Comparison of ENCODE assay signal across 14 cellular contexts in genomic region chr15:52486003-52486996, GRCh38. TPM values are rescaled to one million over a fixed set of nuclear protein-coding genes. Genes with fewer than 3 reads are reported as not detected.
DNase-seq lines count a peak whose midpoint lies in the region; ATAC-seq and TF ChIP-seq lines count a peak whose summit lies in the region.
"Had no signal": no experiment of that assay in that cellular context is flagged by ENCODE, and none has a peak within 500 bp of the region (broad histone marks: within the 10 kb centered on the region; RNA-seq: fewer than 3 reads in every experiment).

No MANE protein-coding gene starts in this region.

- H3K36me3 Mint-ChIP-seq in activated T-cell treated with anti-CD3 and anti-CD28 coated beads, Interleukin-2, amount 50 U/mL, for 24 hours (ENCODE audit: low read depth), result no peaks in the 10 kb centered on the region
- no peaks in the 10 kb centered on the region for H3K36me3 Mint-ChIP-seq in activated T-helper 17 cell treated with anti-CD3 and anti-CD28 coated beads, Interleukin-2, amount 50 U/mL, for 72 hours (ENCODE audit: low read depth)
- H3K36me3 Mint-ChIP-seq: activated naive CD4-positive, alpha-beta T cell treated with anti-CD3 and anti-CD28 coated beads, Interleukin-2, amount 50 U/mL, for 24 hours had no signal

- no peaks in the 10 kb centered on the region for H3K27me3 Mint-ChIP-seq in activated T-cell treated with anti-CD3 and anti-CD28 coated beads, Interleukin-2, amount 50 U/mL, for 24 hours
- H3K27me3 Mint-ChIP-seq in activated T-helper 17 cell treated with anti-CD3 and anti-CD28 coated beads, Interleukin-2, amount 50 U/mL, for 72 hours, result no peaks in the 10 kb centered on the region
- H3K27me3 Mint-ChIP-seq: activated naive CD4-positive, alpha-beta T cell treated with anti-CD3 and anti-CD28 coated beads, Interleukin-2, amount 50 U/mL, for 24 hours had no signal

- peak overlapping the region; percentile 1 for H3K27ac Mint-ChIP-seq in activated T-cell treated with anti-CD3 and anti-CD28 coated beads, Interleukin-2, amount 50 U/mL, for 24 hours
- peak overlapping the region; percentile 73 for H3K27ac Mint-ChIP-seq in activated T-helper 17 cell treated with anti-CD3 and anti-CD28 coated beads, Interleukin-2, amount 50 U/mL, for 72 hours
- H3K27ac Mint-ChIP-seq: activated naive CD4-positive, alpha-beta T cell treated with anti-CD3 and anti-CD28 coated beads, Interleukin-2, amount 50 U/mL, for 24 hours had no signal

- H3F3A ChIP-seq in smooth muscle cell (ENCODE audit: low read depth), result peaks cover 31% of the 10 kb centered on the region

- no peak for TF ChIP-seq CTCF in smooth muscle cell (IDR thresholded peaks at IDR 0.05; ENCODE audit: borderline replicate concordance, insufficient read depth, poor library complexity, severe bottlenecking)

- no peaks in the 10 kb centered on the region for H3K9me3 ChIP-seq in smooth muscle cell (replicated peaks; ENCODE audit: low read depth)
- H3K9me3 ChIP-seq: Peyer's patch had no signal

- H3K9me3 Mint-ChIP-seq in activated T-cell treated with anti-CD3 and anti-CD28 coated beads, Interleukin-2, amount 50 U/mL, for 24 hours, result peaks cover 3% of the 10 kb centered on the region
- no peaks in the 10 kb centered on the region for H3K9me3 Mint-ChIP-seq in activated T-helper 17 cell treated with anti-CD3 and anti-CD28 coated beads, Interleukin-2, amount 50 U/mL, for 72 hours
- H3K9me3 Mint-ChIP-seq: activated naive CD4-positive, alpha-beta T cell treated with anti-CD3 and anti-CD28 coated beads, Interleukin-2, amount 50 U/mL, for 24 hours had no signal

- peak overlapping the region; percentile 30 for H3K9ac ChIP-seq in smooth muscle cell (ENCODE audit: low read depth)

- H3K4me1 Mint-ChIP-seq in activated T-cell treated with anti-CD3 and anti-CD28 coated beads, Interleukin-2, amount 50 U/mL, for 24 hours (ENCODE audit: low read depth), result peaks cover 75% of the 10 kb centered on the region
- peaks cover 60% of the 10 kb centered on the region for H3K4me1 Mint-ChIP-seq in activated T-helper 17 cell treated with anti-CD3 and anti-CD28 coated beads, Interleukin-2, amount 50 U/mL, for 72 hours

- DNase-seq in activated T-cell treated with anti-CD3 and anti-CD28 coated beads, Interleukin-2, amount 50 U/mL, for 24 hours, result no peak
- no peak for DNase-seq in activated T-cell treated with anti-CD3 and anti-CD28 coated beads, Interleukin-2, amount 50 U/mL, for 1 hour
- peak; percentile 23 for DNase-seq in iPS-NIHi11 (ENCODE audit: low spot score)
- DNase-seq in smooth muscle cell (lab: John Stamatoyannopoulos, UW; ENCODE audit: unreplicated experiment), result no peak
- no peak for DNase-seq in NCI-H2171 treated with DMSO at 0.1 percent for 48 hours (lab: John Stamatoyannopoulos, UW)
- DNase-seq: GF-D8, KG1, NCI-H1436 treated with DMSO at 0.1 percent for 48 hours, NCI-H510A, Peyer's patch had no signal

- no peak overlapping the region for H3K4me3 Mint-ChIP-seq in activated T-cell treated with anti-CD3 and anti-CD28 coated beads, Interleukin-2, amount 50 U/mL, for 24 hours
- H3K4me3 Mint-ChIP-seq in activated T-helper 17 cell treated with anti-CD3 and anti-CD28 coated beads, Interleukin-2, amount 50 U/mL, for 72 hours, result peak overlapping the region; percentile 72
- H3K4me3 Mint-ChIP-seq: activated naive CD4-positive, alpha-beta T cell treated with anti-CD3 and anti-CD28 coated beads, Interleukin-2, amount 50 U/mL, for 24 hours had no signal

- peak overlapping the region; percentile 85 for H3K27ac ChIP-seq in smooth muscle cell (ENCODE audit: low read depth)
- H3K27ac ChIP-seq: Peyer's patch had no signal

- no peaks in the 10 kb centered on the region for H4K20me1 ChIP-seq in smooth muscle cell (ENCODE audit: low read depth)

- H3K4me1 ChIP-seq in smooth muscle cell (ENCODE audit: low read depth), result peaks cover 61% of the 10 kb centered on the region

- ATAC-seq in activated T-helper 17 cell treated with anti-CD3 and anti-CD28 coated beads, Interleukin-2, amount 50 U/mL, for 72 hours (replicated peaks), result no peak
- ATAC-seq in esophagus mucosa (no peak), GM21515 (IDR thresholded peaks at IDR 0.05; ENCODE audit: unreplicated experiment) (no peak)

- WGBS in smooth muscle cell (ENCODE audit: low lambda C conversion rate), result 28% methylated on average over 11 of the region's 11 CpGs

- no peak overlapping the region for H3K4me3 ChIP-seq in smooth muscle cell
- H3K4me3 ChIP-seq: Peyer's patch had no signal

- H3K27me3 ChIP-seq in smooth muscle cell (ENCODE audit: low read depth), result no peaks in the 10 kb centered on the region
- H3K27me3 ChIP-seq: Peyer's patch had no signal

- peak overlapping the region; percentile 82 for H3K4me2 ChIP-seq in smooth muscle cell

- peaks cover 83% of the 10 kb centered on the region for H3K79me2 ChIP-seq in smooth muscle cell (ENCODE audit: low read depth)

- peak overlapping the region; percentile 73 for H2AFZ ChIP-seq in smooth muscle cell (ENCODE audit: low read depth)

- H3K36me3 ChIP-seq in smooth muscle cell (ENCODE audit: low read depth), result no peaks in the 10 kb centered on the region
- H3K36me3 ChIP-seq: Peyer's patch had no signal

RNA-seq across cellular contexts. Expression of gene MYO5A, which starts 42.4 kb away (rescaled TPM):
- total RNA-seq in activated T-helper 17 cell treated with anti-CD3 and anti-CD28 coated beads, Interleukin-2, amount 50 U/mL, for 72 hours, result 10 to 100 TPM; 33.1 to 59.3 TPM
- total RNA-seq in smooth muscle cell (68.8 and 72.1 TPM in 2 replicates), esophagus mucosa (18.8 TPM)
- polyA plus RNA-seq in smooth muscle cell, result 22.4 and 29.4 TPM in 2 replicates
